Comparison of ENCODE assay signal across 1 cellular context in genomic region chr12:127560041-127560478, GRCh38.
TF ChIP-seq lines count a peak whose summit lies in the region.

No MANE protein-coding gene starts in this region.

TF ChIP-seq in WTC11, 78 proteins besides CTCF, POLR2A, EP300 and RAD21 (continued from another document):
- no peak for TF ChIP-seq NFYB (CRISPR knock-in tag; conservative IDR thresholded peaks at IDR 0.05; ENCODE audit: low read depth)
- no peak for TF ChIP-seq CBFB (CRISPR knock-in tag; IDR thresholded peaks at IDR 0.05; ENCODE audit: low read depth)
- TF ChIP-seq USF1 (CRISPR knock-in tag; IDR thresholded peaks at IDR 0.05): no peak
- no peak for TF ChIP-seq PRRX2 (CRISPR knock-in tag; IDR thresholded peaks at IDR 0.05)
- no peak for TF ChIP-seq ATF2 (CRISPR knock-in tag; IDR thresholded peaks at IDR 0.05; ENCODE audit: borderline replicate concordance, low read depth)
- no peak for TF ChIP-seq GRHL2 (CRISPR knock-in tag; IDR thresholded peaks at IDR 0.05; ENCODE audit: insufficient replicate concordance, severe bottlenecking)
- TF ChIP-seq CREM (CRISPR knock-in tag; IDR thresholded peaks at IDR 0.05): no peak
- no peak for TF ChIP-seq SOX15 (CRISPR knock-in tag; IDR thresholded peaks at IDR 0.05)
- no peak for TF ChIP-seq NFATC4 (CRISPR knock-in tag; IDR thresholded peaks at IDR 0.05)
- no peak for TF ChIP-seq PREB (CRISPR knock-in tag; IDR thresholded peaks at IDR 0.05; ENCODE audit: borderline replicate concordance)
